ENCODE assay signal across 14 cellular contexts in the genomic region with DNA sequence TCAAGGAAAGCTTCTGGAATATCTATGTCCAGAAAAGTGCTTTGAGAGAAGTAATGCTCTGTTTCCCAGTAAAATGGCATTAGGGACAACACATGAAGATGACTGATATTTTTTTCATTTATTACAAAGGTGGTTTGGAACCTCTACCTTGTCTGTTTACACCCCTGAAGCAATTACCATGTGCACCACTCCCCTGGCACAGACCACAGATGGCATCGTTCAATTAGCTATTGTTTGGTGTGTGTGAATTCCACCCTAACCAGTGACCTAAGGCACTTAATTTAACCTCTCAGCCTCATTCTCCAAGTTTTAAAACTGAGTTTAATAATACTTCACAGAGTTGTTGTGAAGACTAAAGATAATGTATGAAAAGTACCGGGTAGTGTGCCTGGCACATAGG.
DNase-seq lines count a peak whose midpoint lies in the region; ATAC-seq and TF ChIP-seq lines count a peak whose summit lies in the region.
"Had no signal": no experiment of that assay in that cellular context is flagged by ENCODE, and none has a peak within 500 bp of the region (broad histone marks: within the 10 kb centered on the region; RNA-seq: fewer than 3 reads in every experiment).

No MANE protein-coding gene starts in this region.

- no TSS peak for BruUV-seq in MCF 10A (replicated peaks; lab: Mats Ljungman, UMichigan)

- no peak overlapping the region for H3K27ac Mint-ChIP-seq in MCF 10A (ENCODE audit: low read depth, unreplicated experiment)
- H3K27ac Mint-ChIP-seq: CD14-positive monocyte; CD8-positive, alpha-beta T cell had no signal

- H3K4me3 ChIP-seq in breast epithelium (no peak overlapping the region), mucosa of descending colon (no peak overlapping the region)

- POLR2A ChIA-PET in MCF 10A (lab: Yijun Ruan, JAX): no interaction called here

- H3K9me3 ChIP-seq in breast epithelium: no peaks in the 10 kb centered on the region
- no peaks in the 10 kb centered on the region for H3K9me3 ChIP-seq in mucosa of descending colon

- CTCF ChIA-PET in MCF 10A (lab: Yijun Ruan, JAX): interaction anchor here (0.7 to 8.0 kb wide), 7 partner anchors 12 to 819 kb away, joined by 3 to 196 read pairs (median 4); no protein-coding TSS in a partner anchor

- no peak overlapping the region for H3K4me3 Mint-ChIP-seq in MCF 10A (ENCODE audit: unreplicated experiment)
- H3K4me3 Mint-ChIP-seq: CD14-positive monocyte; CD8-positive, alpha-beta T cell had no signal

- no peaks in the 10 kb centered on the region for H3K27me3 Mint-ChIP-seq in MCF 10A (ENCODE audit: insufficient read depth, unreplicated experiment)

- intact Hi-C loops in breast epithelium (cut with DNase I; ENCODE audit: low total_unique reads): no loop called here
- intact Hi-C loops in MCF 10A (cut with micrococcal nuclease): loop anchor here (5.0 kb wide), 1 partner anchor 818 kb away; no protein-coding TSS in a partner anchor
- intact Hi-C loops in mucosa of descending colon (cut with DNase I, micrococcal nuclease): loop anchor here in 1 of 2 donors (5.0 kb wide), 1 partner anchor 188 kb away; no protein-coding TSS in a partner anchor

- TF ChIP-seq POLR2A in breast epithelium (IDR thresholded peaks at IDR 0.05): no peak

- no peak for TF ChIP-seq CTCF in breast epithelium (IDR thresholded peaks at IDR 0.05)
- TF ChIP-seq CTCF in MCF 10A (IDR thresholded peaks at IDR 0.05; ENCODE audit: unreplicated experiment): no peak
- TF ChIP-seq CTCF in mucosa of descending colon (IDR thresholded peaks at IDR 0.05): no peak

- H3K36me3 ChIP-seq in breast epithelium: no peaks in the 10 kb centered on the region
- H3K36me3 ChIP-seq in mucosa of descending colon (ENCODE audit: low read depth): no peaks in the 10 kb centered on the region

- no peaks in the 10 kb centered on the region for H3K9me3 Mint-ChIP-seq in MCF 10A (ENCODE audit: unreplicated experiment)
- H3K9me3 Mint-ChIP-seq: CD8-positive, alpha-beta T cell had no signal

- DNase-seq in breast epithelium (ENCODE audit: low spot score in 2 of 2) (peak in 1 of 2 donors; percentile 82), MCF 10A (ENCODE audit: unreplicated experiment) (no peak), NCI-H69 (lab: John Stamatoyannopoulos, UW) (peak; percentile 92), mucosa of descending colon (no peak)
- DNase-seq: CD8-positive, alpha-beta T cell; COR-L47; DMS153; DMS79 treated with DMSO at 0.1 percent for 48 hours; EL had no signal

- H3K4me1 ChIP-seq in breast epithelium: peaks cover 0 to 5% of the 10 kb centered on the region in 2 donors
- no peaks in the 10 kb centered on the region for H3K4me1 ChIP-seq in mucosa of descending colon (ENCODE audit: low read depth)

- ATAC-seq in mucosa of descending colon (peak; percentile 20), GM19328 (IDR thresholded peaks at IDR 0.05; ENCODE audit: unreplicated experiment) (no peak), HG02973 (IDR thresholded peaks at IDR 0.05; ENCODE audit: unreplicated experiment) (no peak)
- ATAC-seq: CD8-positive, alpha-beta T cell; HCT116 had no signal

- no peaks in the 10 kb centered on the region for H3K36me3 Mint-ChIP-seq in MCF 10A (ENCODE audit: insufficient read depth, unreplicated experiment)
- H3K36me3 Mint-ChIP-seq: CD14-positive monocyte; CD8-positive, alpha-beta T cell had no signal

- H3K4me1 Mint-ChIP-seq in MCF 10A (ENCODE audit: insufficient read depth, unreplicated experiment): no peaks in the 10 kb centered on the region
- H3K4me1 Mint-ChIP-seq: CD14-positive monocyte had no signal

- no peaks in the 10 kb centered on the region for H3K27me3 ChIP-seq in breast epithelium

- H3K27ac ChIP-seq in breast epithelium: peak overlapping the region; percentile 61 to 82
- H3K27ac ChIP-seq: HL-60 had no signal
